Comparison of ENCODE assay signal across 38 cellular contexts in genomic region chr13:27847669-27848068, GRCh38. TPM values are rescaled to one million over a fixed set of nuclear protein-coding genes. Genes with fewer than 3 reads are reported as not detected.
"Had no signal": no experiment of that assay in that cellular context is flagged by ENCODE, and none has a peak within 500 bp of the region (broad histone marks: within the 10 kb centered on the region; RNA-seq: fewer than 3 reads in every experiment).

No MANE protein-coding gene starts in this region.

- H3K4me3 ChIP-seq: adrenal gland, ascending aorta, body of pancreas, breast epithelium, cardiac muscle cell had no signal

- H3K9me3 ChIP-seq: adrenal gland, body of pancreas had no signal

- H3K27ac ChIP-seq: adrenal gland, ascending aorta, body of pancreas, brain microvascular endothelial cell, breast epithelium, cardiac muscle cell had no signal

- H3K4me1 ChIP-seq: adrenal gland, ascending aorta, breast epithelium had no signal

- H3K36me3 ChIP-seq: adrenal gland, ascending aorta, brain microvascular endothelial cell, breast epithelium, cardiac muscle cell had no signal

- H3K27me3 ChIP-seq: adrenal gland, ascending aorta, body of pancreas, brain microvascular endothelial cell had no signal

- DNase-seq: activated effector memory CD4-positive, alpha-beta T cell treated with anti-CD3 and anti-CD28 coated beads, Interleukin-2, amount 50 U/mL, for 16 hours; activated effector memory CD4-positive, alpha-beta T cell treated with Interleukin-2 at 50 U/mL for 16 hours; activated gamma-delta T cell; activated gamma-delta T cell treated with Interleukin-2 at 50 U/mL for 16 hours; activated naive CD4-positive, alpha-beta T cell; activated naive CD4-positive, alpha-beta T cell treated with anti-CD3 and anti-CD28 coated beads for 36 hours; activated naive CD4-positive, alpha-beta T cell treated with anti-CD3 and anti-CD28 coated beads, Interleukin-2, amount 10 ng/mL, durations not matched to agents 7 days and 5 days; activated naive CD4-positive, alpha-beta T cell treated with anti-CD3 and anti-CD28 coated beads, Interleukin-2, amount 50 U/mL, for 16 hours; activated naive CD4-positive, alpha-beta T cell treated with Interleukin-2 at 50 U/mL for 16 hours; activated naive CD8-positive, alpha-beta T cell treated with anti-CD3 and anti-CD28 coated beads for 36 hours; activated naive CD8-positive, alpha-beta T cell treated with anti-CD3 and anti-CD28 coated beads, Interleukin-2, amount 10 ng/mL, durations not matched to agents 7 days and 5 days; activated naive CD8-positive, alpha-beta T cell treated with anti-CD3 and anti-CD28 coated beads, Interleukin-2, amount 50 U/mL, for 24 hours; activated T-cell treated with anti-CD3 and anti-CD28 coated beads, Interleukin-2, amount 50 U/mL, for 1 hour; activated T-cell treated with anti-CD3 and anti-CD28 coated beads, Interleukin-2, amount 50 U/mL, for 24 hours; activated T-cell treated with anti-CD3 and anti-CD28 coated beads, Interleukin-2, amount 50 U/mL, for 4 hours; activated T-cell treated with anti-CD3 and anti-CD28 coated beads, Interleukin-2, amount 50 U/mL, for 48 hours; activated T-cell treated with anti-CD3 and anti-CD28 coated beads, Interleukin-2, amount 50 U/mL, for 72 hours; adrenal gland; amniotic stem cell; amygdala; anterior cingulate cortex; aorta; body of pancreas; brain microvascular endothelial cell; caudate nucleus; central memory CD4-positive, alpha-beta T cell; cerebellar nuclear complex had no signal

RNA-seq across cellular contexts. Expression of gene GSX1, which starts 55.4 kb away (rescaled TPM):
- total RNA-seq: activated naive CD4-positive, alpha-beta T cell treated with anti-CD3 and anti-CD28 coated beads for 36 hours; activated naive CD4-positive, alpha-beta T cell treated with anti-CD3 and anti-CD28 coated beads, Interleukin-2, amount 50 U/mL, for 72 hours; activated naive CD8-positive, alpha-beta T cell treated with anti-CD3 and anti-CD28 coated beads for 36 hours; activated naive CD8-positive, alpha-beta T cell treated with anti-CD3 and anti-CD28 coated beads, Interleukin-2, amount 10 ng/mL, durations not matched to agents 7 days and 5 days; activated T-cell treated with anti-CD3 and anti-CD28 coated beads, Interleukin-2, amount 50 U/mL, for 4 hours; activated T-cell treated with anti-CD3 and anti-CD28 coated beads, Interleukin-2, amount 50 U/mL, for 72 hours; activated T-helper 1 cell treated with anti-CD3 and anti-CD28 coated beads, Interleukin-12 subunit alpha, Interleukin-12 subunit beta, Interleukin-2, Interleukin-4 antibody, amounts not matched to agents 30 ng/mL and 10 ng/mL and 1 ng/mL, durations not matched to agents 14 hours and 24 hours and 36 hours; activated T-helper 17 cell treated with anti-CD3 and anti-CD28 coated beads, Interleukin-2, amount 50 U/mL, for 72 hours; activated T-helper 2 cell treated with anti-CD3 and anti-CD28 coated beads, Interferon-gamma antibody, Interleukin-2, Interleukin-4, amounts not matched to agents 10 μg/mL and 5 μg/mL and 100 μg/mL, durations not matched to agents 14 hours and 24 hours and 36 hours; adrenal gland; aorta; ascending aorta; astrocyte; body of pancreas; breast epithelium; bronchial epithelial cell; cardiac muscle cell; cardiac septum; chondrocyte had no signal
